In genomic region chr18:77811510-77811909, GRCh38 we compare ENCODE assay signal across 13 cellular contexts.
DNase-seq lines count a peak whose midpoint lies in the region; ATAC-seq and TF ChIP-seq lines count a peak whose summit lies in the region.
"Had no signal": no experiment of that assay in that cellular context is flagged by ENCODE, and none has a peak within 500 bp of the region (broad histone marks: within the 10 kb centered on the region; RNA-seq: fewer than 3 reads in every experiment).

No MANE protein-coding gene starts in this region.

- 22 to 43% methylated on average over 4 of the region's 4 CpGs for WGBS in sigmoid colon, 2 donors

- DNase-seq in H4 (ENCODE audit: low spot score) (peak; percentile 83), NCI-H2029 (lab: John Stamatoyannopoulos, UW) (peak; percentile 80), PC-3 (peak; percentile 4), kidney tubule cell (ENCODE audit: low spot score) (peak; percentile 39), medulla oblongata (ENCODE audit: extremely low spot score) (no peak), cerebellar nuclear complex (lab: John Stamatoyannopoulos, UW) (no peak), sigmoid colon (no peak)
- DNase-seq: activated CD4-positive, alpha-beta T cell treated with anti-CD3 and anti-CD28 coated beads for 1 hour; GF-D8; stimulated activated naive B cell treated with anti-CD40 and anti-IgM and Interleukin-4, amounts not matched to agents 10 μg/mL and 1 μg/mL and 100 μg/mL, for 72 hours had no signal

- H3K9me2 ChIP-seq in PC-3 (replicated peaks; ENCODE audit: low read length), result no peaks in the 10 kb centered on the region

- TF ChIP-seq CTCF in PC-3 (conservative IDR thresholded peaks at IDR 0.05; ENCODE audit: low read depth, low read length), result no peak
- no peak for TF ChIP-seq CTCF in sigmoid colon (IDR thresholded peaks at IDR 0.05)

- H3F3A ChIP-seq in PC-3 (ENCODE audit: low read length, unreplicated experiment), result no peaks in the 10 kb centered on the region

- H3K9me3 ChIP-seq in PC-3 (ENCODE audit: low read length) (no peaks in the 10 kb centered on the region), sigmoid colon (no peaks in the 10 kb centered on the region)
- H3K9me3 ChIP-seq: vagina had no signal

- H2AFZ ChIP-seq in PC-3 (ENCODE audit: low read length), result no peak overlapping the region

- no peak overlapping the region for H3K27ac ChIP-seq in PC-3 (ENCODE audit: low read length)
- no peak overlapping the region for H3K27ac ChIP-seq in sigmoid colon
- H3K27ac ChIP-seq: vagina had no signal

- H3K36me3 ChIP-seq in PC-3 (ENCODE audit: low read depth, low read length) (no peaks in the 10 kb centered on the region), sigmoid colon (no peaks in the 10 kb centered on the region)
- H3K36me3 ChIP-seq: vagina had no signal

- ATAC-seq in PC-3 (no peak), GM21717 (IDR thresholded peaks at IDR 0.05; ENCODE audit: unreplicated experiment) (no peak)
- ATAC-seq: sciatic nerve; stimulated activated naive B cell treated with anti-CD40 and anti-IgM and Interleukin-4, amounts not matched to agents 10 μg/mL and 1 μg/mL and 100 μg/mL, for 72 hours had no signal

- H3K4me1 ChIP-seq in PC-3 (ENCODE audit: insufficient read depth, low read length) (no peaks in the 10 kb centered on the region), sigmoid colon (no peaks in the 10 kb centered on the region)
- H3K4me1 ChIP-seq: vagina had no signal

- H3K4me3 ChIP-seq in PC-3 (ENCODE audit: low read length) (no peak overlapping the region), sigmoid colon (no peak overlapping the region)
- H3K4me3 ChIP-seq: vagina had no signal

- H4K20me1 ChIP-seq in PC-3 (ENCODE audit: low read length), result no peaks in the 10 kb centered on the region

- intact Hi-C loops in PC-3 (cut with micrococcal nuclease), result no loop called here
- intact Hi-C loops in sigmoid colon (cut with DNase I), result no loop called here

- no peak overlapping the region for H3K9ac ChIP-seq in PC-3 (ENCODE audit: low read length)

- BruUV-seq in PC-3 (replicated peaks; lab: Mats Ljungman, UMichigan), result no TSS peak

- POLR2A ChIA-PET in PC-3 (lab: Charles Lee; ENCODE audit: unreplicated experiment), result no interaction called here

- H3K27me3 ChIP-seq in PC-3 (ENCODE audit: low read length) (no peaks in the 10 kb centered on the region), sigmoid colon (no peaks in the 10 kb centered on the region)
- H3K27me3 ChIP-seq: vagina had no signal

- no peak for TF ChIP-seq EP300 in sigmoid colon (IDR thresholded peaks at IDR 0.05)

- CTCF ChIA-PET in PC-3 (lab: Charles Lee), result no interaction called here

- H3K79me2 ChIP-seq in PC-3 (ENCODE audit: low read length), result no peaks in the 10 kb centered on the region

- TF ChIP-seq POLR2A in sigmoid colon (IDR thresholded peaks at IDR 0.05), result no peak

- H3K4me2 ChIP-seq in PC-3 (ENCODE audit: low read length), result no peak overlapping the region

Comparison
In these comparisons a context has a peak if more than half of its experiments do, and no peak if none do; other contexts are left out.
1. DNase-seq: peak in H4 (single experiment), NCI-H2029 (single experiment), PC-3 (single experiment) and kidney tubule cell (single experiment); none in medulla oblongata (single experiment), cerebellar nuclear complex (0 of 2) and sigmoid colon (single experiment).